Comparison of ENCODE assay signal across 1 cellular context in the genomic region with DNA sequence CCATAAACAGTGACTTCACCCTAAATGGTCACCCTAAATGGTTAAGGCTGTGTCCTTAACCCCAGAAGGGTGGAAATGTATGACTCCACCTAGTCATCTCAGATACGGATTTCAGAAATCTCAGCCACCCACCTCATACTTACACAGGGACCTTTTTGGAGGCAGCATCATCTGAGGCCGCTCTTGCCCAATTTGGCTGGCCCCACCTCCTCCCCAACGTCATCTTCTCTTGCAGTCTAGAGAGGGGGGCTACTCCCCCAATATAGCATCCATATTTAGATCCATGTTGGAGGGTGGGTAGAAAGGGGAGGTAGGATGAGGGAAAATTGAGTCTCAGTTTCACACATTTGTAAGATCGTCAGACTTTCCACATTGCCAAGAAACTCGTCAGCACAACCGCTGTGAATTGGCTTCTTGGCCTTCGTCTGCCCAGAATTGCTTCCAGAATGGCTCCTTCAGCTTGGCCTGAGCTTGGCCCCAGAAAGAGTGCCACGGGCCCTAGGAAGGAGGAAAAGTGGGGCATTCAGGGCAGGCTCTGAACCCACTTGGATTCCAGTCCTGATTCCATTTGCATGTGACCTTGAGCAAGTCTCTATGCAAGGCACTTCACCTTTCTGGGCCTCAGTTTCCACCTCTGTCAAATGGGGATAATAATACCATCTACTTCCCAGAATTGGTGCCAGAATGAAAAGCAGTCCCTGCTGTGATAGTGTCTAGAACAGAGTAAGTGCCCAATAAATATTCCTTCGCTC.
TF ChIP-seq lines count a peak whose summit lies in the region.

No MANE protein-coding gene starts in this region.

TF ChIP-seq in K562, 482 proteins besides CTCF, POLR2A, EP300 and RAD21 (continued from another document):
- TF ChIP-seq ARID4B (CRISPR knock-in tag; IDR thresholded peaks at IDR 0.05): no peak
- 0 out of 2 replicates have a peak, but pooled peaks have one; percentile 49 for TF ChIP-seq BCOR (IDR thresholded peaks at IDR 0.05)
- TF ChIP-seq, protein P1, sequence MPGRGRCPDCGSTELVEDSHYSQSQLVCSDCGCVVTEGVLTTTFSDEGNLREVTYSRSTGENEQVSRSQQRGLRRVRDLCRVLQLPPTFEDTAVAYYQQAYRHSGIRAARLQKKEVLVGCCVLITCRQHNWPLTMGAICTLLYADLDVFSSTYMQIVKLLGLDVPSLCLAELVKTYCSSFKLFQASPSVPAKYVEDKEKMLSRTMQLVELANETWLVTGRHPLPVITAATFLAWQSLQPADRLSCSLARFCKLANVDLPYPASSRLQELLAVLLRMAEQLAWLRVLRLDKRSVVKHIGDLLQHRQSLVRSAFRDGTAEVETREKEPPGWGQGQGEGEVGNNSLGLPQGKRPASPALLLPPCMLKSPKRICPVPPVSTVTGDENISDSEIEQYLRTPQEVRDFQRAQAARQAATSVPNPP (IDR thresholded peaks at IDR 0.05; ENCODE audit: borderline replicate concordance, insufficient read depth, insufficient read length): no peak
- TF ChIP-seq ESRRA (IDR thresholded peaks at IDR 0.05; ENCODE audit: borderline replicate concordance, low read depth): peak; percentile 51; the same call in 1 of the 2 replicates
- no peak for TF ChIP-seq TAF7 (tag; IDR thresholded peaks at IDR 0.05)
- peak; percentile 64 for TF ChIP-seq RBM25 (IDR thresholded peaks at IDR 0.05; ENCODE audit: low read depth, low read length, severe bottlenecking)
